In genomic region chr13:23321534-23322241, GRCh38 we compare ENCODE assay signal across 9 cellular contexts.
A peak's percentile ranks its signal among the peaks of the same experiment; 100 is the strongest.
DNase-seq lines count a peak whose midpoint lies in the region; ATAC-seq, FAIRE-seq and TF ChIP-seq lines count a peak whose summit lies in the region.
"Had no signal": no experiment of that assay in that cellular context is flagged by ENCODE, and none has a peak within 500 bp of the region (broad histone marks: within the 10 kb centered on the region; RNA-seq: fewer than 3 reads in every experiment).

No MANE protein-coding gene starts in this region.

- POLR2A ChIA-PET in HepG2 (lab: Yijun Ruan, JAX) = no interaction called here

- H2AFZ ChIP-seq in HepG2 (ENCODE audit: low read length) = no peak overlapping the region

- H3K4me3 Mint-ChIP-seq in Calu3 (ENCODE audit: low read depth, unreplicated experiment) = no peak overlapping the region

- intact Hi-C loops in Calu3 (cut with micrococcal nuclease; ENCODE audit: unreplicated experiment) = no loop called here
- intact Hi-C loops in HepG2 (cut with micrococcal nuclease; ENCODE audit: unreplicated experiment) = no loop called here
- intact Hi-C loops in aorta (cut with DNase I) = loop anchor here (5.0 to 10.0 kb wide), 2 partner anchors 51 to 103 kb away; no protein-coding TSS in a partner anchor

- H3K4me3 ChIP-seq in HepG2 (replicated peaks in 1 of 3; ENCODE audit: insufficient read depth in 1 of 3, low read depth in 2 of 3, low read length in 3 of 3) (no peak overlapping the region), aorta (ENCODE audit: low read length in 2 of 2) (peak overlapping the region in 1 of 2 donors; percentile 53)

- H3K27ac Mint-ChIP-seq in Calu3 (ENCODE audit: unreplicated experiment) = no peak overlapping the region

- 0 out of 2 replicates have a peak, but pooled peaks cover 7% of the 10 kb centered on the region for H3K4me1 ChIP-seq in HepG2 (ENCODE audit: insufficient read depth, low read length)
- peaks cover 0 to 7% of the 10 kb centered on the region in 2 donors for H3K4me1 ChIP-seq in aorta (ENCODE audit: control insufficient read depth in 1 of 2, insufficient read depth in 2 of 2, low read length in 2 of 2)

- CTCF ChIA-PET in Calu3 (lab: Charles Lee) = no interaction called here
- CTCF ChIA-PET in HepG2 (lab: Yijun Ruan, JAX; ENCODE audit: low intra/inter-chr PET ratio, low total read pairs) = no interaction called here

- TF ChIP-seq POLR2A in HepG2 (IDR thresholded peaks at IDR 0.05; ENCODE audit: insufficient read depth in 1 of 2, low read depth in 2 of 2, low read length in 2 of 2) = no peak

- no peak overlapping the region for H3K9ac ChIP-seq in HepG2 (ENCODE audit: insufficient read depth, low read depth, low read length)

- H3K27ac ChIP-seq in HepG2 (ENCODE audit: extremely low read length, insufficient read depth, low read length) (no peak overlapping the region), aorta (ENCODE audit: low read depth in 1 of 2, low read length in 2 of 2) (peak overlapping the region; percentile 23 to 85)

- TF ChIP-seq RAD21 in HepG2 (CRISPR knock-in tag; IDR thresholded peaks at IDR 0.05) = no peak

- H3K79me2 ChIP-seq in HepG2 (ENCODE audit: insufficient read depth, low read length) = no peaks in the 10 kb centered on the region

- DNase-seq in Calu3 = peak; percentile 5
- peak; percentile 94 for DNase-seq in amniotic epithelial cell (ENCODE audit: low read depth)
- peak; percentile 11 for DNase-seq in HepG2 (ENCODE audit: low spot score)
- peak; percentile 82 to 92 for DNase-seq in aorta
- no peak for DNase-seq in globus pallidus (ENCODE audit: low spot score)
- no peak for DNase-seq in cerebellar cortex (ENCODE audit: low spot score)

- no peaks in the 10 kb centered on the region for H3K27me3 Mint-ChIP-seq in Calu3 (ENCODE audit: unreplicated experiment)

- no peaks in the 10 kb centered on the region for H3K36me3 Mint-ChIP-seq in Calu3 (ENCODE audit: insufficient read depth, unreplicated experiment)

- H3K4me2 ChIP-seq in HepG2 (ENCODE audit: low read depth, low read length) = peak overlapping the region; percentile 28; the same call in 1 of the 2 replicates

- H3K36me3 ChIP-seq in HepG2 (replicated peaks in 1 of 2; ENCODE audit: control insufficient read depth in 1 of 2, insufficient read depth in 2 of 2, low read length in 2 of 2) (no peaks in the 10 kb centered on the region), aorta (ENCODE audit: control insufficient read depth in 1 of 2, insufficient read depth in 2 of 2, low read length in 1 of 2) (no peaks in the 10 kb centered on the region)

- no peaks in the 10 kb centered on the region for H4K20me1 ChIP-seq in HepG2 (ENCODE audit: insufficient read depth, low read length)

- FAIRE-seq in HepG2 (lab: Jason Lieb, UNC) = no peak

- BruUV-seq in Calu3 (replicated peaks; lab: Mats Ljungman, UMichigan) (no TSS peak), HepG2 (replicated peaks; lab: Mats Ljungman, UMichigan) (no TSS peak)

- H3K9me3 ChIP-seq in HepG2 (ENCODE audit: low read length) (no peaks in the 10 kb centered on the region), aorta (ENCODE audit: control insufficient read depth, low read length) (no peaks in the 10 kb centered on the region)

- peak; percentile 78 for ATAC-seq in GM19463 (IDR thresholded peaks at IDR 0.05; ENCODE audit: unreplicated experiment)
- ATAC-seq in HG03457 (IDR thresholded peaks at IDR 0.05; ENCODE audit: unreplicated experiment) = peak; percentile 69
- ATAC-seq in HepG2 = peak; percentile 84
- ATAC-seq in aorta (ENCODE audit: low FRiP score) = peak; percentile 79
- ATAC-seq: left colon had no signal

- H3K27me3 ChIP-seq in HepG2 (ENCODE audit: control insufficient read depth in 1 of 2, insufficient read depth in 2 of 2, low read length in 2 of 2) (no peaks in the 10 kb centered on the region; a peak in 1 of 5 replicates), aorta (ENCODE audit: control insufficient read depth in 1 of 2, insufficient read depth in 2 of 2, low read length in 1 of 2) (no peaks in the 10 kb centered on the region)

- WGBS in HepG2 (ENCODE audit: low lambda C conversion rate) = 2% methylated on average over 6 of the region's 6 CpGs
- WGBS in aorta, 2 donors = 1 to 3% methylated on average over 6 of the region's 6 CpGs

- no peaks in the 10 kb centered on the region for H3K9me3 Mint-ChIP-seq in Calu3 (ENCODE audit: low read depth, unreplicated experiment)

- H3K4me1 Mint-ChIP-seq in Calu3 (ENCODE audit: low read depth, unreplicated experiment) = no peaks in the 10 kb centered on the region

- TF ChIP-seq CTCF in Calu3 (IDR thresholded peaks at IDR 0.05; ENCODE audit: unreplicated experiment) (no peak), HepG2 (CRISPR knock-in tag; IDR thresholded peaks at IDR 0.05) (no peak)

- TF ChIP-seq EP300 in HepG2 (IDR thresholded peaks at IDR 0.05; ENCODE audit: low read depth in 2 of 2, low read length in 2 of 2) = no peak
- no peak for TF ChIP-seq EP300 in HepG2 (CRISPR knock-in tag; IDR thresholded peaks at IDR 0.05; ENCODE audit: borderline replicate concordance)

- in situ Hi-C loops in HepG2 (cut with HindIII; ENCODE audit: extremely low pct_ligation_motif_present, low pct_unique_long_range_greater_than_20kb) = loop anchor here (25.0 kb wide), 1 partner anchor 509 kb away; no protein-coding TSS in a partner anchor

TF ChIP-seq in HepG2, 621 proteins besides CTCF, POLR2A, EP300 and RAD21:
- TF ChIP-seq GPBP1L1 (CRISPR knock-in tag; IDR thresholded peaks at IDR 0.05) (no peak), FOSL2 (CRISPR knock-in tag; IDR thresholded peaks at IDR 0.05) (peak; percentile 49)
TF ChIP-seq in HepG2: peak in this region for 1.

Comparison
In these comparisons a context has a peak if more than half of its experiments do, and no peak if none do; other contexts are left out.
1. DNase-seq: peak in Calu3 (single experiment), amniotic epithelial cell (single experiment), HepG2 (single experiment) and aorta (2 of 2); none in globus pallidus (single experiment) and cerebellar cortex (single experiment).
2. intact Hi-C loops: an anchor here in aorta (5.0 to 10.0 kb wide); none called in Calu3 and HepG2.
3. Peak in every context shown above with its lines, with median percentiles within 50 percentile points of each other: ATAC-seq.